8 cellular contexts compared by ENCODE assay signal in the genomic region with DNA sequence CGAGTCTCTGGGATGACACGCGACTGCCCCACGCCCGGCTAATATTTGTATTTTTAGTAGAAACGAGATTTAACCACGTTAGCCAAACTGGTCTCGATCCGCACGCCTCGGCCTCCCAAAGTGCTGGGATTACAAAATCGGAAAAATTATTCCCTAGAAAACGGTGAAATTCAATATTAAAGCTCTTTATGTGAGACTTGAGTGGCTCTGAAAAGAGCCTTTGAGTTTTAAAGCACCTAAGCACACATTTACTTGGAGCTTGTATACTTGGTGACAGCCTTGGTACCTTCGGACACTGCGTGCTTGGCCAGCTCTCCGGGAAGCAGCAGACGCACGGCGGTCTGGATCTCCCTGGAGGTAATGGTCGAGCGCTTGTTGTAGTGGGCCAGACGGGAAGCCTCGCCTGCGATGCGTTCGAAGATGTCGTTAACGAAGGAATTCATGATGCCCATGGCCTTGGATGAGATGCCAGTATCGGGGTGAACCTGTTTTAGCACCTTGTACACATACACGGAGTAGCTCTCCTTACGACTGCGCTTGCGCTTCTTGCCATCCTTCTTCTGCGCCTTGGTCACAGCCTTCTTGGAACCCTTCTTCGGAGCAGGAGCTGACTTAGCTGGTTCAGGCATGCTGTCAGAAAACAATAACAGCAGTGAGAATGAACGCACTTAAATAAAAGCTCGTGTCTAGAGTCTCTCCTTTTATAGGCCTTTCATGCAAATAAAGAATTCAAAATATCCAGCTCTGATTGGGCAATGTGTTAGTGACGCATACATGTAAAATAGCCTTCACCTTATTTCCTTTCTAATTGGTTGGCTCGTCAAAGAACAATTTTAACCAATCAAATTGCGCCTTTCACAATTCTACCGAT.
A peak's percentile ranks its signal among the peaks of the same experiment; 100 is the strongest.
DNase-seq lines count a peak whose midpoint lies in the region; ATAC-seq, FAIRE-seq and TF ChIP-seq lines count a peak whose summit lies in the region.

No MANE protein-coding gene starts in this region.

- POLR2A ChIA-PET in RWPE1 (lab: Yijun Ruan, JAX; ENCODE audit: low non-redundant PET), result interaction anchor here (0.6 to 3.8 kb wide), 18 partner anchors 9 to 1623 kb away, joined by 3 to 39 read pairs (median 4); a partner anchor contains a TSS

- H3K9me3 ChIP-seq in Karpas-422 (ENCODE audit: low read length), result peaks cover 4% of the 10 kb centered on the region
- no peaks in the 10 kb centered on the region for H3K9me3 ChIP-seq in neural progenitor cell (ENCODE audit: low read depth)

- H3K4me3 ChIP-seq in Karpas-422 (ENCODE audit: low read length) (peak overlapping the region; percentile 61), neural progenitor cell (peak overlapping the region; percentile 85), urinary bladder (ENCODE audit: low read depth, low read length) (peak overlapping the region; percentile 36)

- under 1% methylated on average over 41 of the region's 41 CpGs for WGBS in urinary bladder

- CTCF ChIA-PET in RWPE1 (lab: Yijun Ruan, JAX), result interaction anchor here (0.7 kb wide), 1 partner anchor 27 kb away, joined by 3 read pairs; no protein-coding TSS in a partner anchor

- H3K9ac ChIP-seq in Karpas-422 (ENCODE audit: low read length), result peak overlapping the region; percentile 58; the same call in 1 of the 2 replicates
- peak overlapping the region; percentile 52 for H3K9ac ChIP-seq in neural progenitor cell

- DNase-seq in EL (peak; percentile 99), Karpas-422 (peak; percentile 86), RWPE1 (ENCODE audit: low spot score) (peak; percentile 94), frontal cortex (ENCODE audit: low spot score in 2 of 2) (peak; percentile 63 to 66), neural progenitor cell (ENCODE audit: low spot score) (peak; percentile 93)
- DNase-seq in activated naive CD4-positive, alpha-beta T cell treated with Interleukin-2 at 50 U/mL for 16 hours, result peak; percentile 71

- no peaks in the 10 kb centered on the region for H3K9me2 ChIP-seq in Karpas-422 (replicated peaks; ENCODE audit: insufficient read depth, low read length)

- H2AFZ ChIP-seq in Karpas-422 (ENCODE audit: low read length) (peak overlapping the region; percentile 59; the same call in 1 of the 2 replicates), neural progenitor cell (replicated peaks) (no peak overlapping the region)

- H3K79me2 ChIP-seq in Karpas-422 (ENCODE audit: low read length), result no peaks in the 10 kb centered on the region
- peaks cover 10% of the 10 kb centered on the region for H3K79me2 ChIP-seq in neural progenitor cell (ENCODE audit: low read depth)

- H4K20me1 ChIP-seq in Karpas-422 (ENCODE audit: insufficient read depth, low read depth, low read length) (no peaks in the 10 kb centered on the region), neural progenitor cell (ENCODE audit: low read depth) (peaks cover 10% of the 10 kb centered on the region)

- H3K27me3 Mint-ChIP-seq in neural progenitor cell (ENCODE audit: insufficient read depth, low read depth), result no peaks in the 10 kb centered on the region

- peak overlapping the region; percentile 71 for H3K4me2 ChIP-seq in Karpas-422 (ENCODE audit: low read depth, low read length, poor library complexity, severe bottlenecking)
- peak overlapping the region; percentile 84 for H3K4me2 ChIP-seq in neural progenitor cell

- peaks cover 40% of the 10 kb centered on the region for H3K4me1 Mint-ChIP-seq in neural progenitor cell

- H3K4me1 ChIP-seq in Karpas-422 (ENCODE audit: low read length) (peaks cover 25% of the 10 kb centered on the region), neural progenitor cell (peaks cover 11% of the 10 kb centered on the region), urinary bladder (ENCODE audit: insufficient read depth) (no peaks in the 10 kb centered on the region)

- peak overlapping the region; percentile 13; the same call in 1 of the 2 replicates for H3K27ac ChIP-seq in Karpas-422 (ENCODE audit: low read length)
- H3K27ac ChIP-seq in RWPE1, result peak overlapping the region; percentile 97
- peak overlapping the region; percentile 88 for H3K27ac ChIP-seq in neural progenitor cell
- H3K27ac ChIP-seq in urinary bladder (ENCODE audit: low read depth), result no peak overlapping the region

- TF ChIP-seq CTCF in RWPE1 (conservative IDR thresholded peaks at IDR 0.05; ENCODE audit: low read depth) (no peak), neural progenitor cell (IDR thresholded peaks at IDR 0.05) (no peak)

- H3K27me3 ChIP-seq in Karpas-422 (ENCODE audit: low read length), result peaks cover 4% of the 10 kb centered on the region; the same call in 1 of the 2 replicates
- no peaks in the 10 kb centered on the region for H3K27me3 ChIP-seq in neural progenitor cell

- peaks cover 2% of the 10 kb centered on the region for H3K9me3 Mint-ChIP-seq in neural progenitor cell

- no peaks in the 10 kb centered on the region for H3K36me3 Mint-ChIP-seq in neural progenitor cell

- H3K4me3 Mint-ChIP-seq in neural progenitor cell, result no peak overlapping the region

- peak; percentile 68 for ATAC-seq in GM21737 (IDR thresholded peaks at IDR 0.05; ENCODE audit: unreplicated experiment)

- peaks cover 60% of the 10 kb centered on the region for H3F3A ChIP-seq in neural progenitor cell (ENCODE audit: low read depth)

- FAIRE-seq in frontal cortex (lab: Jason Lieb, UNC), result peak; percentile 98

- H3K36me3 ChIP-seq in Karpas-422 (ENCODE audit: insufficient read depth, low read length) (no peaks in the 10 kb centered on the region), neural progenitor cell (no peaks in the 10 kb centered on the region), urinary bladder (ENCODE audit: insufficient read depth) (no peaks in the 10 kb centered on the region)

- no peak overlapping the region for H3K27ac Mint-ChIP-seq in neural progenitor cell
